In the genomic region with DNA sequence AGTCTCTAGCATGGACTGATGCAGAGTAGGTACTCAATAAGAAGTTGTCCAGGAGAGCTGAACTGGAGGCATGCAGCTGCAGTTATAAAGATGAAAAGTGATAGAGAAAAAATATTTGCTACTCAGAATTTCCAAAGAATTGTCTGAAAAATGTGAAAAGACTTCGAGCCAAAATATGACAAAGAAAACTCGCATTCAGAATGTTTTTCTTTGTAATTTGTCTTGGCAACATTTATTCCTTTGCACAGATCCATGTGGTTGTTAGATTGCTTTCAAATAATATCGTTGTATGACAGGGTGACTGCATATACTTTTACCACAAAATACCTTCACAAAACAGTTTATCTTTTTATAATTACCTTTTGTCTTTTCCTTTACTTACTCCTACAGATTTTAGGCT, we compare ENCODE assay signal across 26 cellular contexts.
"Had no signal": no experiment of that assay in that cellular context is flagged by ENCODE, and none has a peak within 500 bp of the region (broad histone marks: within the 10 kb centered on the region; RNA-seq: fewer than 3 reads in every experiment).

No MANE protein-coding gene starts in this region.

- H3K27ac Mint-ChIP-seq: activated CD8-positive, alpha-beta T cell treated with anti-CD3 and anti-CD28 coated beads, Interleukin-2, amount 10 ng/mL, durations not matched to agents 7 days and 5 days; activated naive CD4-positive, alpha-beta T cell treated with anti-CD3 and anti-CD28 coated beads, Interleukin-2, amount 50 U/mL, for 72 hours; activated naive CD8-positive, alpha-beta T cell treated with anti-CD3 and anti-CD28 coated beads, Interleukin-2, amount 50 U/mL, for 24 hours had no signal

- H3K4me3 ChIP-seq: MG63, SJCRH30 had no signal

- H3K4me3 Mint-ChIP-seq: activated CD8-positive, alpha-beta T cell treated with anti-CD3 and anti-CD28 coated beads, Interleukin-2, amount 10 ng/mL, durations not matched to agents 7 days and 5 days; activated naive CD8-positive, alpha-beta T cell treated with anti-CD3 and anti-CD28 coated beads, Interleukin-2, amount 50 U/mL, for 24 hours; activated T-cell treated with anti-CD3 and anti-CD28 coated beads, Interleukin-2, amount 50 U/mL, for 4 hours had no signal

- H3K27me3 Mint-ChIP-seq: activated naive CD8-positive, alpha-beta T cell treated with anti-CD3 and anti-CD28 coated beads, Interleukin-2, amount 50 U/mL, for 24 hours had no signal

- H3K36me3 Mint-ChIP-seq: activated naive CD4-positive, alpha-beta T cell treated with anti-CD3 and anti-CD28 coated beads, Interleukin-2, amount 50 U/mL, for 72 hours had no signal

- ATAC-seq: activated CD4-positive, CD25-positive, alpha-beta regulatory T cell treated with anti-CD3 and anti-CD28 coated beads, Interleukin-2, amount 50 U/mL, for 24 hours; activated CD8-positive, alpha-beta T cell treated with anti-CD3 and anti-CD28 coated beads, Interleukin-2, amount 10 ng/mL, durations not matched to agents 7 days and 5 days; activated naive CD4-positive, alpha-beta T cell treated with anti-CD3 and anti-CD28 coated beads, Interleukin-2, amount 50 U/mL, for 72 hours; activated naive CD8-positive, alpha-beta T cell treated with anti-CD3 and anti-CD28 coated beads, Interleukin-2, amount 50 U/mL, for 24 hours; activated T-cell treated with anti-CD3 and anti-CD28 coated beads, Interleukin-2, amount 50 U/mL, for 4 hours; Panc1 had no signal

- DNase-seq: activated CD4-positive, alpha-beta T cell treated with anti-CD3 and anti-CD28 coated beads for 4 hours; activated CD4-positive, alpha-beta T cell treated with anti-CD3 and anti-CD28 coated beads, Interleukin-2, amount 50 U/mL, for 4 hours; activated CD8-positive, alpha-beta T cell treated with anti-CD3 and anti-CD28 coated beads, Interleukin-2, amount 10 ng/mL, durations not matched to agents 7 days and 5 days; activated effector memory CD4-positive, alpha-beta T cell treated with anti-CD3 and anti-CD28 coated beads, Interleukin-2, amount 50 U/mL, for 16 hours; activated naive CD4-positive, alpha-beta T cell treated with Interleukin-2 at 50 U/mL for 16 hours; activated naive CD8-positive, alpha-beta T cell treated with anti-CD3 and anti-CD28 coated beads, Interleukin-2, amount 50 U/mL, for 24 hours; activated T-cell treated with anti-CD3 and anti-CD28 coated beads, Interleukin-2, amount 50 U/mL, for 4 hours; amygdala; caudate nucleus; MG63; MV-4-11; NCI-H1092 treated with DMSO at 0.1 percent for 48 hours; NCI-H1417 treated with DMSO at 0.1 percent for 48 hours; NCI-H1694; NCI-H2029; NCI-H2107; NCI-H345; NCI-H510A; NCI-H526 treated with DMSO at 0.1 percent for 48 hours; NCI-H82; Right ventricle myocardium superior; SJCRH30; SK-N-SH had no signal

- H3K4me1 Mint-ChIP-seq: activated naive CD8-positive, alpha-beta T cell treated with anti-CD3 and anti-CD28 coated beads, Interleukin-2, amount 50 U/mL, for 24 hours had no signal

- H3K9me3 ChIP-seq: MG63, SJCRH30, SK-N-SH had no signal
